Comparison of ENCODE assay signal across 14 cellular contexts in the genomic region with DNA sequence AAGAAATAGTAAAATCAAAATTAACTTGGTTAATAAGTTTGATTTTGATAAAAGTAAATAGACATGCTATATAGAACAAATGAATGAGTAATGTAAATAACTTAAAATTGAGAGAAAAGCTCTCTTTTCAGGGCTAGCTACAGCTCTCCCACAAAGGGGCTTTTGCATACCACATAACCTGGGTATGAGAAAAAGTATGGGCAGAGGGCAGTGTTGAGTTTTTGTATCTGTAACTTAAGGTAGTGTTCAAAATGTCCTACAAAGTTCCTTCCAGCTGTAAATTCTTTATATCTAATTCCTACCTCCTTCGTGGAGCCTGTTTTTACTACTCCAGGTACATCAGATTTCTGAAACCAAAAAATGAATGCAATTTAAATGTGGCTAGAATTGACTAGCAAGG.
"Had no signal": no experiment of that assay in that cellular context is flagged by ENCODE, and none has a peak within 500 bp of the region (broad histone marks: within the 10 kb centered on the region; RNA-seq: fewer than 3 reads in every experiment).

No MANE protein-coding gene starts in this region.

- H3K4me3 Mint-ChIP-seq: activated CD4-positive, alpha-beta memory T cell treated with anti-CD3 and anti-CD28 coated beads, Interleukin-2, amount 10 ng/mL, durations not matched to agents 7 days and 5 days; T-helper 2 cell treated with Interferon-gamma antibody and Interleukin-4, amounts not matched to agents 5 μg/mL and 100 μg/mL, for 36 hours had no signal

- FAIRE-seq: endothelial cell of umbilical vein, frontal cortex, keratinocyte had no signal

- H3K27ac Mint-ChIP-seq: activated CD4-positive, alpha-beta memory T cell treated with anti-CD3 and anti-CD28 coated beads, Interleukin-2, amount 10 ng/mL, durations not matched to agents 7 days and 5 days; T-helper 2 cell treated with Interferon-gamma antibody and Interleukin-4, amounts not matched to agents 5 μg/mL and 100 μg/mL, for 36 hours had no signal

- H3K9me3 ChIP-seq: breast epithelium, sigmoid colon, upper lobe of left lung had no signal

- H3K27me3 ChIP-seq: breast epithelium, sigmoid colon, upper lobe of left lung had no signal

- H3K4me3 ChIP-seq: breast epithelium, sigmoid colon, upper lobe of left lung had no signal

- DNase-seq: activated CD4-positive, alpha-beta memory T cell treated with anti-CD3 and anti-CD28 coated beads, Interleukin-2, amount 10 ng/mL, durations not matched to agents 7 days and 5 days; activated CD8-positive, alpha-beta memory T cell treated with anti-CD3 and anti-CD28 coated beads, Interleukin-2, amount 50 U/mL, for 4 hours; activated naive CD4-positive, alpha-beta T cell; aorta; left ventricle myocardium superior; sigmoid colon; stimulated activated CD4-positive, alpha-beta T cell treated with anti-CD3 and anti-CD28 coated beads, Interleukin-2, amount 100 ng/mL, for 24 hours; stimulated activated naive CD4-positive, alpha-beta T cell; upper lobe of left lung had no signal

- H3K9me3 Mint-ChIP-seq: activated CD4-positive, alpha-beta memory T cell treated with anti-CD3 and anti-CD28 coated beads, Interleukin-2, amount 10 ng/mL, durations not matched to agents 7 days and 5 days; T-helper 2 cell treated with Interferon-gamma antibody and Interleukin-4, amounts not matched to agents 5 μg/mL and 100 μg/mL, for 36 hours had no signal

- H3K27me3 Mint-ChIP-seq: activated CD4-positive, alpha-beta memory T cell treated with anti-CD3 and anti-CD28 coated beads, Interleukin-2, amount 10 ng/mL, durations not matched to agents 7 days and 5 days had no signal

- ATAC-seq: left ventricle myocardium superior had no signal

- H3K27ac ChIP-seq: sigmoid colon, upper lobe of left lung had no signal
